ENCODE assay signal across 8 cellular contexts in the genomic region with DNA sequence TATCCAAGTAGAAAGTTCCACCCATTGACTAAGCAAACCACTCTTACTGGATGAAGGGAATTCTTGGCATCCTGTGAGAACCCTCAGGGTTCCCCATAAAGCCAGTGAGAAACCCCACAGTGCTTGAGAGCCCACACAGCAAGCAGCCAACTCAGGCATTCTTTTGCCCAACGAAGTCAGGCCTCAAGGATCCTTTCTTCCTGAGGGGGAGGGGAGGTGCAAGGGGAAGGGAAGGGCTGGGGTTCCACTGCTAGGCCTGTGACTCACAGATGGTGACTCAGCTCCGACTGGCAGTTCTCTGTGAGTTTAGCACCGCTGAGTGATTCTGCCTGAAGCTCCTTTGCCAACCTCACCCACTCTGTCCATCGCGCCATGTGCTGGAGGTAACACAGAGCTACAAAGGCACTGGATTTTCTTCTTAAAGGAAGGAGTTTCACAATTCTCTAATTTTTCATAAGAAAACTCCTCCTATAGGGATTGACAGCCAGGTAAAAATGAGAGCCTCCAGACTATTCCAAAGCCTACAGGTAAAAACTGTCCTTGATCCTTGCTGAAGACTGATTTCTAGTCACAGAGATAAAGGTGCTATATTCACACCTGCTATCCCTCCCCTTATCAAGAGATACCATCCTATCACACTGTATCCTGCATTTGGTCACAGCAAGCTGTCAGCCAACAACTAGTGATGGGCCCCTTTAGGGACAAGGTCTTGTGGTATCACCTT. TPM values are rescaled to one million over a fixed set of nuclear protein-coding genes. Genes with fewer than 3 reads are reported as not detected.
DNase-seq lines count a peak whose midpoint lies in the region; ATAC-seq and TF ChIP-seq lines count a peak whose summit lies in the region.

No MANE protein-coding gene starts in this region.

- no peak overlapping the region for H4K5ac ChIP-seq in H9 (ENCODE audit: insufficient read length, low read depth, low read length)

- no peaks in the 10 kb centered on the region; a peak in 1 of 5 replicates for H3K9me3 Mint-ChIP-seq in H9
- no peaks in the 10 kb centered on the region for H3K9me3 Mint-ChIP-seq in activated naive CD4-positive, alpha-beta T cell treated with anti-CD3 and anti-CD28 coated beads, Interleukin-2, amount 10 ng/mL, durations not matched to agents 7 days and 5 days

- H3K36me3 ChIP-seq in SK-N-MC (ENCODE audit: insufficient read depth, low read length) = peaks cover 91% of the 10 kb centered on the region
- H3K36me3 ChIP-seq in trophoblast cell (ENCODE audit: control insufficient read depth in 1 of 2, insufficient read depth in 2 of 2, low read length in 2 of 2) = peaks cover 46 to 58% of the 10 kb centered on the region in 2 experiments
- H3K36me3 ChIP-seq in tibial artery = peaks cover 47 to 59% (median 47%) of the 10 kb centered on the region in 3 donors

- H3K23ac ChIP-seq in H9 (ENCODE audit: insufficient read length, low read depth, low read length) (no peak overlapping the region), trophoblast cell (ENCODE audit: low read length) (no peak overlapping the region)

- H3K4me2 ChIP-seq in H9 (ENCODE audit: insufficient read depth, insufficient read length, low read length) (peak overlapping the region; percentile 14), trophoblast cell (ENCODE audit: low read length) (peak overlapping the region; percentile 47)

- H3K9me3 ChIP-seq in H9 (ENCODE audit: control insufficient read depth, low read depth, low read length) (no peaks in the 10 kb centered on the region), SK-N-MC (ENCODE audit: low read depth, low read length) (no peaks in the 10 kb centered on the region), trophoblast cell (ENCODE audit: insufficient read depth, low read depth, low read length) (peaks cover 2% of the 10 kb centered on the region), tibial artery (no peaks in the 10 kb centered on the region)

- peaks cover 80 to 96% (median 84%) of the 10 kb centered on the region in 3 experiments for H3K36me3 Mint-ChIP-seq in H9 (ENCODE audit: insufficient read depth in 1 of 3, low read depth in 3 of 3)
- H3K36me3 Mint-ChIP-seq in activated naive CD4-positive, alpha-beta T cell treated with anti-CD3 and anti-CD28 coated beads, Interleukin-2, amount 10 ng/mL, durations not matched to agents 7 days and 5 days = peaks cover 96% of the 10 kb centered on the region

- H2BK12ac ChIP-seq in H9 (ENCODE audit: insufficient read length, low read depth, low read length) (no peak overlapping the region), trophoblast cell (ENCODE audit: low read length) (no peak overlapping the region)

- peak overlapping the region; percentile 45 to 62 for H3K4me3 Mint-ChIP-seq in H9
- H3K4me3 Mint-ChIP-seq in activated naive CD4-positive, alpha-beta T cell treated with anti-CD3 and anti-CD28 coated beads, Interleukin-2, amount 10 ng/mL, durations not matched to agents 7 days and 5 days = peak overlapping the region; percentile 96

- peak overlapping the region; percentile 75 to 91 (median 88) for H3K27ac Mint-ChIP-seq in H9
- peak overlapping the region; percentile 98 for H3K27ac Mint-ChIP-seq in activated naive CD4-positive, alpha-beta T cell treated with anti-CD3 and anti-CD28 coated beads, Interleukin-2, amount 10 ng/mL, durations not matched to agents 7 days and 5 days

- H2AK5ac ChIP-seq in H9 (ENCODE audit: insufficient read length, low read length) (no peak overlapping the region), trophoblast cell (ENCODE audit: low read length) (no peak overlapping the region)

- H2BK5ac ChIP-seq in H9 (ENCODE audit: insufficient read length, low read length) = no peak overlapping the region
- H2BK5ac ChIP-seq in trophoblast cell (ENCODE audit: low read depth, low read length, poor library complexity) = no peak overlapping the region

- H3K4me3 ChIP-seq in SK-N-MC (peak overlapping the region; percentile 74), trophoblast cell (ENCODE audit: low read depth, low read length) (no peak overlapping the region), tibial artery (peak overlapping the region in 1 of 2 donors; percentile 0)

- H3K18ac ChIP-seq in H9 (ENCODE audit: insufficient read length, low read depth, low read length) (no peak overlapping the region), trophoblast cell (ENCODE audit: low read length) (no peak overlapping the region)

- H3K14ac ChIP-seq in H9 (ENCODE audit: insufficient read depth, low read length) (no peak overlapping the region), trophoblast cell (ENCODE audit: low read length) (no peak overlapping the region)

- no peak overlapping the region for H3K27ac ChIP-seq in H9 (ENCODE audit: insufficient read length, low read depth, low read length)
- H3K27ac ChIP-seq in SK-N-MC = peak overlapping the region; percentile 98
- H3K27ac ChIP-seq in trophoblast cell (ENCODE audit: low read depth, low read length) = peak overlapping the region; percentile 20
- peak overlapping the region; percentile 67 to 97 for H3K27ac ChIP-seq in tibial artery

- H2BK120ac ChIP-seq in H9 (ENCODE audit: low read depth, low read length, poor library complexity, severe bottlenecking) (no peak overlapping the region), trophoblast cell (ENCODE audit: insufficient read depth, low read length, poor library complexity) (no peak overlapping the region)

- no peak for TF ChIP-seq CTCF in H9 (conservative IDR thresholded peaks at IDR 0.05)
- TF ChIP-seq CTCF in tibial artery (IDR thresholded peaks at IDR 0.05) = no peak

- no peak overlapping the region for H3K9ac ChIP-seq in H9 (ENCODE audit: extremely low read depth, insufficient read length, low read length)
- peak overlapping the region; percentile 62 for H3K9ac ChIP-seq in SK-N-MC (ENCODE audit: insufficient read length)
- H3K9ac ChIP-seq in trophoblast cell (ENCODE audit: low read length) = no peak overlapping the region

- no CpG with 5 or more reads among the region's 5 CpGs for WGBS in H9 (ENCODE audit: extremely low coverage, insufficient read length, low lambda C conversion rate)
- whole genome bisulfite sequencing in trophoblast cell (ENCODE audit: extremely low coverage, insufficient coverage, insufficient read length) = no CpG with 5 or more reads among the region's 5 CpGs

- H2BK15ac ChIP-seq in H9 (ENCODE audit: low read depth, low read length) = no peak overlapping the region

- H3K56ac ChIP-seq in H9 (ENCODE audit: insufficient read length, low read depth, low read length) = no peak overlapping the region

- H3K4ac ChIP-seq in H9 (ENCODE audit: low read depth, low read length) (no peak overlapping the region), trophoblast cell (ENCODE audit: low read depth, low read length) (peak overlapping the region; percentile 43)

- peak; percentile 26 for ATAC-seq in Right ventricle myocardium inferior
- ATAC-seq in HG02973 (IDR thresholded peaks at IDR 0.05; ENCODE audit: unreplicated experiment) = no peak
- ATAC-seq in HG02938 (IDR thresholded peaks at IDR 0.05; ENCODE audit: unreplicated experiment) = no peak

- H3K23me2 ChIP-seq in H9 (ENCODE audit: insufficient read length, low read depth, low read length, poor library complexity, severe bottlenecking) = no peaks in the 10 kb centered on the region

- DNase-seq in H9 = peak; percentile 90
- DNase-seq in SK-N-MC (ENCODE audit: low read depth, low spot score) = peak; percentile 77
- peak; percentile 77 for DNase-seq in activated naive CD4-positive, alpha-beta T cell treated with anti-CD3 and anti-CD28 coated beads, Interleukin-2, amount 10 ng/mL, durations not matched to agents 7 days and 5 days
- DNase-seq in Right ventricle myocardium inferior (ENCODE audit: missing footprints) = peak; percentile 86
- peak; percentile 64 to 65 for DNase-seq in trophoblast cell
- peak; percentile 90 to 95 for DNase-seq in tibial artery

- H3K79me2 ChIP-seq in H9 (ENCODE audit: insufficient read depth, low read length) (peaks cover 31% of the 10 kb centered on the region), trophoblast cell (ENCODE audit: control insufficient read depth, insufficient read depth, low read length, poor library complexity) (peaks cover 24% of the 10 kb centered on the region)

- H3K79me1 ChIP-seq in H9 (ENCODE audit: insufficient read depth, low read depth, low read length, poor library complexity, severe bottlenecking) = peaks cover 11% of the 10 kb centered on the region
- H3K79me1 ChIP-seq in trophoblast cell (ENCODE audit: low read length) = peaks cover 17% of the 10 kb centered on the region

- H4K91ac ChIP-seq in H9 (ENCODE audit: insufficient read length, low read depth, low read length) (no peak overlapping the region), trophoblast cell (ENCODE audit: low read depth, low read length) (no peak overlapping the region)

- H2AFZ ChIP-seq in H9 (ENCODE audit: low read length) (no peak overlapping the region), trophoblast cell (ENCODE audit: insufficient read depth, low read length, poor library complexity) (no peak overlapping the region)

- CTCF ChIA-PET in activated naive CD4-positive, alpha-beta T cell treated with anti-CD3 and anti-CD28 coated beads, Interleukin-2, amount 10 ng/mL, durations not matched to agents 7 days and 5 days (lab: Charles Lee) = interaction anchor here (0.7 to 2.6 kb wide), 5 partner anchors 12 to 131 kb away, joined by 3 to 16 read pairs (median 4); no protein-coding TSS in a partner anchor

- H2BK20ac ChIP-seq in H9 (ENCODE audit: low read depth, low read length, poor library complexity, severe bottlenecking) = no peak overlapping the region

- H3K4me1 Mint-ChIP-seq in H9 = peaks cover 59 to 66% of the 10 kb centered on the region in 2 experiments
- H3K4me1 Mint-ChIP-seq in activated naive CD4-positive, alpha-beta T cell treated with anti-CD3 and anti-CD28 coated beads, Interleukin-2, amount 10 ng/mL, durations not matched to agents 7 days and 5 days = peaks cover 72% of the 10 kb centered on the region

- H4K20me1 ChIP-seq in H9 (ENCODE audit: control insufficient read depth, insufficient read depth, insufficient read length) = no peaks in the 10 kb centered on the region

- H3K27me3 Mint-ChIP-seq in H9 (ENCODE audit: low read depth) = no peaks in the 10 kb centered on the region
- peaks cover 7% of the 10 kb centered on the region for H3K27me3 Mint-ChIP-seq in activated naive CD4-positive, alpha-beta T cell treated with anti-CD3 and anti-CD28 coated beads, Interleukin-2, amount 10 ng/mL, durations not matched to agents 7 days and 5 days

- H4K8ac ChIP-seq in H9 (replicated peaks; ENCODE audit: insufficient read length, low read depth, low read length) (no peak overlapping the region), trophoblast cell (ENCODE audit: low read depth, low read length) (no peak overlapping the region)

- no peak overlapping the region for H3T11ph ChIP-seq in H9 (ENCODE audit: low read length)

- intact Hi-C loops in Right ventricle myocardium inferior (cut with DNase I) = no loop called here
- intact Hi-C loops in tibial artery (cut with DNase I; ENCODE audit: low total_unique reads) = no loop called here

- no peaks in the 10 kb centered on the region for H3K27me3 ChIP-seq in H9 (ENCODE audit: insufficient read depth, low read length)
- no peaks in the 10 kb centered on the region for H3K27me3 ChIP-seq in trophoblast cell (ENCODE audit: insufficient read depth, low read length)
- no peaks in the 10 kb centered on the region for H3K27me3 ChIP-seq in tibial artery

- H3K4me1 ChIP-seq in H9 (ENCODE audit: insufficient read depth, low read length) (peaks cover 8% of the 10 kb centered on the region; the same call in 1 of the 2 replicates), trophoblast cell (ENCODE audit: control insufficient read depth in 1 of 2, insufficient read depth in 2 of 2, low read length in 2 of 2) (peaks cover 13 to 25% of the 10 kb centered on the region in 2 experiments), tibial artery (peaks cover 0 to 65% (median 54%) of the 10 kb centered on the region in 4 donors)

- H4K12ac ChIP-seq in trophoblast cell (ENCODE audit: low read depth, low read length) = no peak overlapping the region

RNA-seq across cellular contexts. Expression of gene ENO1, which starts 4.8 kb away (rescaled TPM):
- 1,781 and 1,786 TPM in 2 replicates for total RNA-seq in H9 (2021)
- 169 TPM for total RNA-seq in Right ventricle myocardium inferior
- 854 and 880 TPM in 2 replicates for polyA plus RNA-seq in trophoblast cell (2013)

RNA-seq across cellular contexts. Expression of gene RERE, which starts 56.2 kb away (rescaled TPM):
- total RNA-seq in H9 (2021) (92.7 and 103 TPM in 2 replicates), Right ventricle myocardium inferior (133 TPM)
- polyA plus RNA-seq in trophoblast cell (2013) = 57.2 and 60.2 TPM in 2 replicates

Comparison
In these comparisons a context has a peak if more than half of its experiments do, and no peak if none do; other contexts are left out.
1. RNA of gene ENO1, which starts 4.8 kb away (total RNA-seq): 1,781 to 1,786 TPM in H9; 169 TPM in Right ventricle myocardium inferior (single experiment); every median in the first group is over 10 times any median in the second.
2. Peak in every context shown above with its lines, with median percentiles within 50 percentile points of each other: DNase-seq.